ENCODE assay signal across 19 cellular contexts in the genomic region with DNA sequence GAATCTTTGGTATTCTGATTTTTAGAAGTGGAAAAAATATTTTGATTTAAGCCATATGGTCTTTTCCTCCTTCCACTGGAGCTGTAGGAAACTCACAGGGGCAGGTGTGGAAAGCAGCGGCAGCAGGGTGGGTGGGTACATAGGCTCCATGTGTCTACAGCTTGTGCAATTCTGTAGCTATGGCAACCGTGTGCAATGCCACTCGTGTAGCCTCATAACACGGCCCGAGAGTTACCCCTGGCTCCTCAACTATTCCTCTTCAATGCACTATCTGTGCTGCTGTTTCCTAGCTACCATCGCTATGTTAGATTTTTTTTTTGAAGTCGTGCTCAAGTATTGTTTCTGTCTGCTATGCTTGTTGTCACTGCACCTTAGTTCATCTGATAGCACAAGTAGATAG. TPM values are rescaled to one million over a fixed set of nuclear protein-coding genes. Genes with fewer than 3 reads are reported as not detected.
A peak's percentile ranks its signal among the peaks of the same experiment; 100 is the strongest.
DNase-seq lines count a peak whose midpoint lies in the region; ATAC-seq and TF ChIP-seq lines count a peak whose summit lies in the region.
"Had no signal": no experiment of that assay in that cellular context is flagged by ENCODE, and none has a peak within 500 bp of the region (broad histone marks: within the 10 kb centered on the region; RNA-seq: fewer than 3 reads in every experiment).

No MANE protein-coding gene starts in this region.

- H3K4me1 ChIP-seq in esophagus squamous epithelium (no peaks in the 10 kb centered on the region), BE2C (peaks cover 10% of the 10 kb centered on the region; the same call in 1 of the 2 replicates)
- H3K4me1 ChIP-seq: BLaER1 had no signal

- peak; percentile 11 for DNase-seq in AG08395 (ENCODE audit: low spot score)
- DNase-seq in COLO668 (lab: John Stamatoyannopoulos, UW; ENCODE audit: unreplicated experiment) = peak; percentile 6
- DNase-seq in NOMO-1 treated with dmso at 0.1 percent for 144 hours (lab: John Stamatoyannopoulos, UW; ENCODE audit: unreplicated experiment) = peak; percentile 5
- peak; percentile 21 for DNase-seq in fibroblast of the conjunctiva (ENCODE audit: low read depth)
- DNase-seq in esophagus squamous epithelium (lab: John Stamatoyannopoulos, UW) = no peak
- DNase-seq in central memory CD4-positive, alpha-beta T cell = no peak
- DNase-seq in BE2C = no peak
- DNase-seq: activated CD8-positive, alpha-beta T cell treated with anti-CD3 and anti-CD28 coated beads for 36 hours; EL; glutamatergic neuron; immature natural killer cell; KBM-7; naive B cell; NCI-H510A; stimulated activated naive B cell treated with anti-CD40 and anti-IgM and Interleukin-4, amounts not matched to agents 10 μg/mL and 1 μg/mL and 100 μg/mL, for 72 hours; WERI-Rb-1 had no signal

- H3K4me3 ChIP-seq in esophagus squamous epithelium (no peak overlapping the region), BE2C (ENCODE audit: low read depth, low read length) (no peak overlapping the region)
- H3K4me3 ChIP-seq: BLaER1, tibial nerve had no signal

- ATAC-seq in GM19035 (IDR thresholded peaks at IDR 0.05; ENCODE audit: unreplicated experiment) = no peak
- ATAC-seq: activated CD8-positive, alpha-beta T cell treated with anti-CD3 and anti-CD28 coated beads for 36 hours; stimulated activated naive B cell treated with anti-CD40 and anti-IgM and Interleukin-4, amounts not matched to agents 10 μg/mL and 1 μg/mL and 100 μg/mL, for 72 hours had no signal

- H3K9me3 ChIP-seq in esophagus squamous epithelium = peaks cover 0 to 11% (median 0%) of the 10 kb centered on the region in 3 donors
- H3K9me3 ChIP-seq in BE2C = no peaks in the 10 kb centered on the region
- H3K9me3 ChIP-seq: BLaER1, tibial nerve had no signal

- TF ChIP-seq POLR2A in esophagus squamous epithelium (IDR thresholded peaks at IDR 0.05) = no peak

- no peak for TF ChIP-seq CTCF in esophagus squamous epithelium (IDR thresholded peaks at IDR 0.05)
- TF ChIP-seq CTCF in BE2C (IDR thresholded peaks at IDR 0.05; ENCODE audit: low read depth, low read length) = no peak

- H3K27ac ChIP-seq in esophagus squamous epithelium = no peak overlapping the region
- H3K27ac ChIP-seq: BLaER1, tibial nerve, WERI-Rb-1 had no signal

- H3K36me3 ChIP-seq in esophagus squamous epithelium (no peaks in the 10 kb centered on the region), BE2C (no peaks in the 10 kb centered on the region)
- H3K36me3 ChIP-seq: BLaER1, tibial nerve, WERI-Rb-1 had no signal

- WGBS in esophagus squamous epithelium, 2 donors = 48 to 49% methylated on average over 7 of the region's 7 CpGs

- H3K27me3 ChIP-seq in esophagus squamous epithelium = peaks cover 0 to 81% (median 0%) of the 10 kb centered on the region in 4 donors
- H3K27me3 ChIP-seq in BE2C = no peaks in the 10 kb centered on the region
- H3K27me3 ChIP-seq: BLaER1 had no signal

- intact Hi-C loops in esophagus squamous epithelium (cut with DNase I) = no loop called here

RNA-seq across cellular contexts. Expression of a gene that starts 32.0 kb away (rescaled TPM):
- total RNA-seq in esophagus squamous epithelium = 10 to 100 TPM in 3 of 4 donors, 1 to 10 TPM in 1; 9.8 to 26.5 (median 14.3) TPM
- 18.6 TPM for polyA plus RNA-seq in BE2C (2012; ENCODE audit: insufficient read depth, insufficient read length, low read depth)

Comparison
In these comparisons a context has a peak if more than half of its experiments do, and no peak if none do; other contexts are left out.
1. DNase-seq: peak in AG08395 (single experiment), COLO668 (single experiment), NOMO-1 treated with dmso at 0.1 percent for 144 hours (single experiment) and fibroblast of the conjunctiva (single experiment); none in esophagus squamous epithelium (single experiment), central memory CD4-positive, alpha-beta T cell (single experiment) and BE2C (single experiment).